Comparison of ENCODE assay signal across 9 cellular contexts in the genomic region with DNA sequence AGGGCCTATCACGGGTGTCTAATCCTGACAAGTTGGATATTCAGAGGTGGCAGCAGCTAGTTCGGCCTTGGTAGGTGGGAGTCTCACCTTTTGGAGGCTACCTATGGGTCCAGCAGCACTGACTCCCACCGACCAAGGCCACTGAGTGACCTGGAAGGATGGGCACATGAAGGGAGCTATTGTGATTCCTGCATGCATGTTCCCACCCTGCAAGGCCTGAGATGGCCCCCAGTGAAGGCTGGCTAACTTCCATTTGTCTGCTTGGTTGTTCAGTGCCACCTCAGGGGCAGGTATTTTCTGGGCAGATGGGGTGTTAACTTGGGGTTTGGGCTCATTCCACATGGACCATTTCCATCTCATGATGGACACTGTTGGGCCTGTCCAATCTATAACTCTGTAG.
"Had no signal": no experiment of that assay in that cellular context is flagged by ENCODE, and none has a peak within 500 bp of the region (broad histone marks: within the 10 kb centered on the region; RNA-seq: fewer than 3 reads in every experiment).

No MANE protein-coding gene starts in this region.

- H3K9me3 Mint-ChIP-seq: GM23338, HFFc6 had no signal

- H3K4me3 Mint-ChIP-seq: GM23338, H9, HFFc6 had no signal

- H3K36me3 ChIP-seq: HAP-1 had no signal

- DNase-seq: GOT3, H7, H9, HCEC 1CT, HFFc6 had no signal

- H3K4me1 ChIP-seq: HAP-1 had no signal

- H3K27ac ChIP-seq: GM23248 had no signal

- H3K9me3 ChIP-seq: HAP-1 had no signal

- H3K27ac Mint-ChIP-seq: GM23338, H9, HFFc6 had no signal

- H3K4me3 ChIP-seq: GM23248, GM23338, HAP-1 had no signal

- ATAC-seq: GM23338, HCT116 had no signal
